In the genomic region with DNA sequence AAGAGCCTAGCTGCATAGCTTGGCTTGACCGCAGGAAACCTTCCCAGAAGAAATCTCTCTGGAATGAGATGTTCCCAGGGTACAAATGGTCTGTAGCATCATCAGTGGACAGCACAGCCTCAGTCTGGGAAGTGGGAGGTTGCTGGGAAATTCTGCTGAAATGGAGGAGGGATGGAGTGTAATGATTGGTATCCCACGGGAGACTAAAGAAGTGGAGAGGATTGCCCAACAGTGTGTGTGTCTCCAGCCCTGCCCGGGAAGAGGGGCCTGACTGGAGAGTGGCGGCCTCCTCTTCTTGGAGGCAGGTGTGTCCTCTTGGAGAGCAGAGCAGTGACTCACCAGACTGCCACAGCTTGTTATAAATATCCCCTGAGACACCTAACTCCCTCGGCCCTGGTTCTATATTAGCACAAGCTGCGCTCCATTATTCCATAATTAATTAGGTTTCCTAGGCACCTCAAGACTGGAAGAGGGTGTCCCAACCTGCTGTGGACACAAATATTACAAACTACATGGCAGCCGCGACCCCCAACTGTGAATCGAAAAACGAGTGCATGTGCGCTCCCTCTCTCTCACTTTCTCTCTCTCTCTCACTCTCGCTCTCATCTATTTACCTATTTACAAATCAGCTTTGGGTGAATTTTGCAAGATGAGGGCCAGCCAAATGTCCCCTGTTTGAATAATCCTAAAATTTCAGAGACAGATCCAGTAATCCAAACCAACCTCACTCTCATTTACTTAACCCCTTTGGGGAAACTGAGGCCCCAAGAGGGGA, we compare ENCODE assay signal across 11 cellular contexts.
DNase-seq lines count a peak whose midpoint lies in the region; ATAC-seq and TF ChIP-seq lines count a peak whose summit lies in the region.
"Had no signal": no experiment of that assay in that cellular context is flagged by ENCODE, and none has a peak within 500 bp of the region (broad histone marks: within the 10 kb centered on the region; RNA-seq: fewer than 3 reads in every experiment).

No MANE protein-coding gene starts in this region.

- no peak for TF ChIP-seq CTCF in mucosa of descending colon (IDR thresholded peaks at IDR 0.05)

- H3K36me3 ChIP-seq in ACC112 (ENCODE audit: insufficient read depth, low read length) (no peaks in the 10 kb centered on the region), mucosa of descending colon (ENCODE audit: low read depth) (no peaks in the 10 kb centered on the region)

- no peak overlapping the region for H3K4me3 ChIP-seq in ACC112 (ENCODE audit: low read depth, low read length)
- no peak overlapping the region for H3K4me3 ChIP-seq in mucosa of descending colon

- H3K4me1 ChIP-seq in ACC112 (ENCODE audit: control insufficient read depth, insufficient read depth, low read length, unreplicated experiment) (peaks cover 21% of the 10 kb centered on the region), mucosa of descending colon (ENCODE audit: low read depth) (no peaks in the 10 kb centered on the region)

- no peaks in the 10 kb centered on the region for H3K79me2 ChIP-seq in ACC112 (ENCODE audit: control insufficient read depth, insufficient read depth, low read length, unreplicated experiment)

- ATAC-seq in esophagus mucosa (peak; percentile 66), mucosa of descending colon (peak; percentile 32), HG03439 (IDR thresholded peaks at IDR 0.05; ENCODE audit: unreplicated experiment) (no peak), GM21515 (IDR thresholded peaks at IDR 0.05; ENCODE audit: unreplicated experiment) (no peak), HG02884 (IDR thresholded peaks at IDR 0.05; ENCODE audit: unreplicated experiment) (no peak)

- no peaks in the 10 kb centered on the region for H3K9me3 ChIP-seq in mucosa of descending colon

- peak overlapping the region; percentile 54 for H3K27ac ChIP-seq in ACC112 (ENCODE audit: low read depth, low read length)

- H3K27me3 ChIP-seq in ACC112 (ENCODE audit: insufficient read depth, low read length) = no peaks in the 10 kb centered on the region

- DNase-seq in NCI-H1436 treated with DMSO at 0.1 percent for 48 hours (lab: John Stamatoyannopoulos, UW) (peak; percentile 55), mucosa of descending colon (no peak), SIG-M5 (lab: John Stamatoyannopoulos, UW) (no peak)
- DNase-seq: activated naive CD8-positive, alpha-beta T cell treated with anti-CD3 and anti-CD28 coated beads for 36 hours; hypothalamus; NCI-H1930 had no signal

- intact Hi-C loops in mucosa of descending colon (cut with DNase I, micrococcal nuclease) = no loop called here

- H2AFZ ChIP-seq in ACC112 (ENCODE audit: low read length, unreplicated experiment) = no peak overlapping the region

Comparison
In these comparisons a context has a peak if more than half of its experiments do, and no peak if none do; other contexts are left out.
1. ATAC-seq: peak in esophagus mucosa (single experiment) and mucosa of descending colon (single experiment); none in HG03439 (single experiment), GM21515 (single experiment) and HG02884 (single experiment).